Comparison of ENCODE assay signal across 8 cellular contexts in genomic region chr1:154961207-154961496, GRCh38. TPM values are rescaled to one million over a fixed set of nuclear protein-coding genes. Genes with fewer than 3 reads are reported as not detected.
DNase-seq lines count a peak whose midpoint lies in the region; ATAC-seq, FAIRE-seq and TF ChIP-seq lines count a peak whose summit lies in the region.

No MANE protein-coding gene starts in this region.

- DNase-seq in activated CD4-positive, alpha-beta T cell treated with anti-CD3 and anti-CD28 coated beads for 36 hours, result no peak
- no peak for DNase-seq in activated CD4-positive, alpha-beta T cell treated with anti-CD3 and anti-CD28 coated beads, Interleukin-2, amount 50 U/mL, for 1 hour
- DNase-seq in activated naive CD4-positive, alpha-beta T cell treated with anti-CD3 and anti-CD28 coated beads, Interleukin-2, amount 10 ng/mL, durations not matched to agents 7 days and 5 days, result peak; percentile 88
- no peak for DNase-seq in kidney
- peak; percentile 88 for DNase-seq in stimulated activated CD8-positive, alpha-beta memory T cell treated with anti-CD3 and anti-CD28 coated beads, Interleukin-4, amount 100 ng/mL, for 48 hours
- no peak for DNase-seq in Ammon's horn (ENCODE audit: low spot score)
- no peak for DNase-seq in activated effector memory CD4-positive, alpha-beta T cell treated with anti-CD3 and anti-CD28 coated beads, Interleukin-2, amount 50 U/mL, for 16 hours

- peaks cover 14 to 19% of the 10 kb centered on the region in 2 donors for H3K36me3 ChIP-seq in kidney (ENCODE audit: control insufficient read depth in 1 of 2, insufficient read depth in 2 of 2, low read length in 2 of 2)

- peak overlapping the region; percentile 63 to 81 for H3K9ac ChIP-seq in kidney (ENCODE audit: low read length in 2 of 2)

- no peak for ATAC-seq in activated CD4-positive, alpha-beta T cell treated with anti-CD3 and anti-CD28 coated beads for 36 hours
- ATAC-seq in GM18511 (IDR thresholded peaks at IDR 0.05; ENCODE audit: unreplicated experiment), result no peak

- H3K27ac ChIP-seq in kidney (ENCODE audit: low read depth in 2 of 2, low read length in 2 of 2), result peak overlapping the region; percentile 98 to 99

- peaks cover 7 to 16% of the 10 kb centered on the region in 2 donors for H3K4me1 ChIP-seq in kidney (ENCODE audit: control insufficient read depth in 1 of 2, insufficient read depth in 1 of 2, low read depth in 1 of 2, low read length in 2 of 2)

- H3K36me3 Mint-ChIP-seq in activated CD4-positive, alpha-beta T cell treated with anti-CD3 and anti-CD28 coated beads for 36 hours (ENCODE audit: low read depth), result peaks cover 37% of the 10 kb centered on the region
- peaks cover 44% of the 10 kb centered on the region for H3K36me3 Mint-ChIP-seq in activated naive CD4-positive, alpha-beta T cell treated with anti-CD3 and anti-CD28 coated beads, Interleukin-2, amount 10 ng/mL, durations not matched to agents 7 days and 5 days

- H3K4me3 ChIP-seq in kidney (ENCODE audit: low read length in 2 of 2), result peak overlapping the region; percentile 71 to 81

- no peaks in the 10 kb centered on the region for H3K27me3 Mint-ChIP-seq in activated CD4-positive, alpha-beta T cell treated with anti-CD3 and anti-CD28 coated beads for 36 hours
- H3K27me3 Mint-ChIP-seq in activated naive CD4-positive, alpha-beta T cell treated with anti-CD3 and anti-CD28 coated beads, Interleukin-2, amount 10 ng/mL, durations not matched to agents 7 days and 5 days, result no peaks in the 10 kb centered on the region

- peak overlapping the region; percentile 91 for H3K4me3 Mint-ChIP-seq in activated CD4-positive, alpha-beta T cell treated with anti-CD3 and anti-CD28 coated beads for 36 hours
- H3K4me3 Mint-ChIP-seq in activated naive CD4-positive, alpha-beta T cell treated with anti-CD3 and anti-CD28 coated beads, Interleukin-2, amount 10 ng/mL, durations not matched to agents 7 days and 5 days, result peak overlapping the region; percentile 96

- no peak for FAIRE-seq in kidney (lab: Jason Lieb, UNC)

- no peak for TF ChIP-seq CTCF in kidney (IDR thresholded peaks at IDR 0.05; ENCODE audit: borderline replicate concordance, extremely low read depth, insufficient read depth)

- POLR2A ChIA-PET in activated CD4-positive, alpha-beta T cell treated with anti-CD3 and anti-CD28 coated beads for 36 hours (lab: Charles Lee), result interaction anchor here (0.7 to 1.4 kb wide), 4 partner anchors 9 to 48 kb away, joined by 3 to 5 read pairs (median 4); partner anchors contain the start of gene FLAD1

- peak overlapping the region; percentile 93 for H3K27ac Mint-ChIP-seq in activated CD4-positive, alpha-beta T cell treated with anti-CD3 and anti-CD28 coated beads for 36 hours
- H3K27ac Mint-ChIP-seq in activated naive CD4-positive, alpha-beta T cell treated with anti-CD3 and anti-CD28 coated beads, Interleukin-2, amount 10 ng/mL, durations not matched to agents 7 days and 5 days, result peak overlapping the region; percentile 86

- H3K4me1 Mint-ChIP-seq in activated CD4-positive, alpha-beta T cell treated with anti-CD3 and anti-CD28 coated beads for 36 hours, result peaks cover 48% of the 10 kb centered on the region
- peaks cover 55% of the 10 kb centered on the region for H3K4me1 Mint-ChIP-seq in activated naive CD4-positive, alpha-beta T cell treated with anti-CD3 and anti-CD28 coated beads, Interleukin-2, amount 10 ng/mL, durations not matched to agents 7 days and 5 days

- no peaks in the 10 kb centered on the region for H3K9me3 Mint-ChIP-seq in activated CD4-positive, alpha-beta T cell treated with anti-CD3 and anti-CD28 coated beads for 36 hours (ENCODE audit: low read depth)
- no peaks in the 10 kb centered on the region for H3K9me3 Mint-ChIP-seq in activated naive CD4-positive, alpha-beta T cell treated with anti-CD3 and anti-CD28 coated beads, Interleukin-2, amount 10 ng/mL, durations not matched to agents 7 days and 5 days

- no peaks in the 10 kb centered on the region for H3K9me3 ChIP-seq in kidney (ENCODE audit: control insufficient read depth in 1 of 2, low read length in 2 of 2)

- CTCF ChIA-PET in activated CD4-positive, alpha-beta T cell treated with anti-CD3 and anti-CD28 coated beads for 36 hours (lab: Charles Lee), result interaction anchor here (0.5 to 2.4 kb wide), 10 partner anchors 10 to 1778 kb away, joined by 3 to 15 read pairs (median 3); partner anchors contain the start of gene SHC1
- CTCF ChIA-PET in activated naive CD4-positive, alpha-beta T cell treated with anti-CD3 and anti-CD28 coated beads, Interleukin-2, amount 10 ng/mL, durations not matched to agents 7 days and 5 days (lab: Charles Lee), result interaction anchor here (0.7 to 2.5 kb wide), 13 partner anchors 9 to 100 kb away, joined by 3 to 10 read pairs (median 4); partner anchors contain the start of genes FLAD1 and SHC1

- intact Hi-C loops in activated CD4-positive, alpha-beta T cell treated with anti-CD3 and anti-CD28 coated beads for 36 hours (cut with DNase I, micrococcal nuclease), result loop anchor here (1.0 to 5.0 kb wide), 11 partner anchors 12 to 353 kb away; partner anchors contain the start of genes ADAR (in 1 of the 2), CKS1B (in 1 of the 2), EFNA4 (in 1 of the 2) and FLAD1 (in 1 of the 2)
- intact Hi-C loops in kidney (cut with DNase I), result no loop called here

RNA-seq across cellular contexts. Expression of gene PYGO2, which starts 0.4 kb away (rescaled TPM):
- 10 to 100 TPM; 24.5 to 25.6 TPM for total RNA-seq in activated CD4-positive, alpha-beta T cell treated with anti-CD3 and anti-CD28 coated beads for 36 hours
- 32.8 TPM for total RNA-seq in kidney
- 26.9 TPM for polyA plus RNA-seq in kidney (ENCODE audit: insufficient read depth, low read depth, low replicate concordance)

RNA-seq across cellular contexts. Expression of gene PBXIP1, which starts 5.3 kb away (rescaled TPM):
- 10 to 100 TPM; 22.6 to 28.1 TPM for total RNA-seq in activated CD4-positive, alpha-beta T cell treated with anti-CD3 and anti-CD28 coated beads for 36 hours
- 83.9 TPM for total RNA-seq in kidney
- 115 TPM for polyA plus RNA-seq in kidney (ENCODE audit: insufficient read depth, low read depth, low replicate concordance)

RNA-seq across cellular contexts. Expression of gene SHC1, which starts 9.4 kb away (rescaled TPM):
- 10 to 100 TPM; 45.9 to 65.7 TPM for total RNA-seq in activated CD4-positive, alpha-beta T cell treated with anti-CD3 and anti-CD28 coated beads for 36 hours
- total RNA-seq in kidney, result 153 TPM
- 43.8 TPM for polyA plus RNA-seq in kidney (ENCODE audit: insufficient read depth, low read depth, low replicate concordance)

RNA-seq across cellular contexts. Expression of gene CKS1B, which starts 13.3 kb away (rescaled TPM):
- total RNA-seq in activated CD4-positive, alpha-beta T cell treated with anti-CD3 and anti-CD28 coated beads for 36 hours, result 100 to 1,000 TPM; 190 to 196 TPM
- 23.1 TPM for total RNA-seq in kidney
- 43.1 TPM for polyA plus RNA-seq in kidney (ENCODE audit: insufficient read depth, low read depth, low replicate concordance)

RNA-seq across cellular contexts. Expression of gene FLAD1, which starts 22.0 kb away (rescaled TPM):
- total RNA-seq in activated CD4-positive, alpha-beta T cell treated with anti-CD3 and anti-CD28 coated beads for 36 hours, result 10 to 100 TPM; 38.0 to 42.4 TPM
- 34.1 TPM for total RNA-seq in kidney
- polyA plus RNA-seq in kidney (ENCODE audit: insufficient read depth, low read depth, low replicate concordance), result 37.9 TPM

Comparison
In these comparisons a context has a peak if more than half of its experiments do, and no peak if none do; other contexts are left out.
1. DNase-seq: peak in activated naive CD4-positive, alpha-beta T cell treated with anti-CD3 and anti-CD28 coated beads, Interleukin-2, amount 10 ng/mL, durations not matched to agents 7 days and 5 days (single experiment) and stimulated activated CD8-positive, alpha-beta memory T cell treated with anti-CD3 and anti-CD28 coated beads, Interleukin-4, amount 100 ng/mL, for 48 hours (single experiment); none in activated CD4-positive, alpha-beta T cell treated with anti-CD3 and anti-CD28 coated beads for 36 hours (single experiment), activated CD4-positive, alpha-beta T cell treated with anti-CD3 and anti-CD28 coated beads, Interleukin-2, amount 50 U/mL, for 1 hour (single experiment), kidney (single experiment), Ammon's horn (single experiment) and activated effector memory CD4-positive, alpha-beta T cell treated with anti-CD3 and anti-CD28 coated beads, Interleukin-2, amount 50 U/mL, for 16 hours (single experiment).